Comparison of ENCODE assay signal across 1 cellular context in the genomic region with DNA sequence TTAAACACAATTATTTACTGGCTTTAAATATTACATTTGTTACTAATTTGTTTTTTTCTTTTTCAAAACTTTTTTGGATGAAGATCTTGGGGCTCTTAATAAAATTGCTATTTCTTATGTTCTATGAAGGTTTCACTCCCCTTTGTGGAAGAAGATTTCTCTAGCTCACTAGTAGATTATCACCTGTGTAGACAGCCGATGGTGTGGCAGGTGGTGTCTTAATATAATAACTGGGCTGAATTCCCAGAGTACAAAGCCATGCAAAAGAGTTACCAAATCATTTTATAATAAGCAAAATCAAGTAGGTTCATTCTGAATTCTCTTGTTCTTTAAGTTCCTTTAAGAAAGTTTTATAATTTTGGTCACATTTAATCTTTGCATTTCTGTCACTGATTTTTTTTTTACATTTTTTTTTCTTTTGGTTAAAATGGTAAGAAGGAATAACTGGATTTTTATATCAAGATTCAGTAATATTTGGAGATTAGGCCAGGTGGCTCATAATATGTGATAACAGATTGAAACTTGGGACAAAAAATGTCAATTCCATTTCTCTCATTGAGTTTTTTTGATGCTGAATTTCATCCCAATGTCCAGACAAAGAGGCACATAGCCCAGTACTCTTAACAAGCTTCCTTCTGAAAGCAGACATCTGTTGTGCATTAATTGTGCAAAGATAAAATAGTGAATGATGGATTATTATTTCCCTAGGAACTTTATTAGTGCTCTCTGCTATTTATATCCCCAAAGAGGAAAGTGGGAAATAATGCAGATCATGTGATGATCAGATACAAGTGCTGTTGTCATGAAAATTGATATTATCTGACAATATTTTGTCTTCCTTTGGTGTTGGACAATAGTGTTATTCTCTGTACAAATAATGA.
A peak's percentile ranks its signal among the peaks of the same experiment; 100 is the strongest.
TF ChIP-seq lines count a peak whose summit lies in the region.

No MANE protein-coding gene starts in this region.

TF ChIP-seq in SK-N-SH treated with all-trans-retinoic acid at 6 μM for 48 hours, 23 proteins besides CTCF, POLR2A, EP300 and RAD21 (continued from another document):
- TF ChIP-seq, protein P1, sequence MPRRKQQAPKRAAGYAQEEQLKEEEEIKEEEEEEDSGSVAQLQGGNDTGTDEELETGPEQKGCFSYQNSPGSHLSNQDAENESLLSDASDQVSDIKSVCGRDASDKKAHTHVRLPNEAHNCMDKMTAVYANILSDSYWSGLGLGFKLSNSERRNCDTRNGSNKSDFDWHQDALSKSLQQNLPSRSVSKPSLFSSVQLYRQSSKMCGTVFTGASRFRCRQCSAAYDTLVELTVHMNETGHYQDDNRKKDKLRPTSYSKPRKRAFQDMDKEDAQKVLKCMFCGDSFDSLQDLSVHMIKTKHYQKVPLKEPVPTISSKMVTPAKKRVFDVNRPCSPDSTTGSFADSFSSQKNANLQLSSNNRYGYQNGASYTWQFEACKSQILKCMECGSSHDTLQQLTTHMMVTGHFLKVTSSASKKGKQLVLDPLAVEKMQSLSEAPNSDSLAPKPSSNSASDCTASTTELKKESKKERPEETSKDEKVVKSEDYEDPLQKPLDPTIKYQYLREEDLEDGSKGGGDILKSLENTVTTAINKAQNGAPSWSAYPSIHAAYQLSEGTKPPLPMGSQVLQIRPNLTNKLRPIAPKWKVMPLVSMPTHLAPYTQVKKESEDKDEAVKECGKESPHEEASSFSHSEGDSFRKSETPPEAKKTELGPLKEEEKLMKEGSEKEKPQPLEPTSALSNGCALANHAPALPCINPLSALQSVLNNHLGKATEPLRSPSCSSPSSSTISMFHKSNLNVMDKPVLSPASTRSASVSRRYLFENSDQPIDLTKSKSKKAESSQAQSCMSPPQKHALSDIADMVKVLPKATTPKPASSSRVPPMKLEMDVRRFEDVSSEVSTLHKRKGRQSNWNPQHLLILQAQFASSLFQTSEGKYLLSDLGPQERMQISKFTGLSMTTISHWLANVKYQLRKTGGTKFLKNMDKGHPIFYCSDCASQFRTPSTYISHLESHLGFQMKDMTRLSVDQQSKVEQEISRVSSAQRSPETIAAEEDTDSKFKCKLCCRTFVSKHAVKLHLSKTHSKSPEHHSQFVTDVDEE (CRISPR knock-in tag; IDR thresholded peaks at IDR 0.05): peak; percentile 28; the same call in 1 of the 2 replicates
- TF ChIP-seq RARB (CRISPR knock-in tag; IDR thresholded peaks at IDR 0.05) (no peak), ZC3H10 (CRISPR knock-in tag; IDR thresholded peaks at IDR 0.05) (no peak), CSDC2 (CRISPR knock-in tag; IDR thresholded peaks at IDR 0.05) (no peak), ARNTL (CRISPR knock-in tag; IDR thresholded peaks at IDR 0.05; ENCODE audit: borderline replicate concordance, low read depth) (no peak), BACH2 (CRISPR knock-in tag; IDR thresholded peaks at IDR 0.05; ENCODE audit: borderline replicate concordance) (no peak), ZFP3 (CRISPR knock-in tag; IDR thresholded peaks at IDR 0.05) (no peak), TCF4 (CRISPR knock-in tag; IDR thresholded peaks at IDR 0.05; ENCODE audit: borderline replicate concordance) (peak; percentile 88), ZFP30 (CRISPR knock-in tag; IDR thresholded peaks at IDR 0.05) (no peak), GLIS3 (CRISPR knock-in tag; IDR thresholded peaks at IDR 0.05) (no peak), TOX (CRISPR knock-in tag; IDR thresholded peaks at IDR 0.05; ENCODE audit: borderline replicate concordance) (no peak), ISL1 (CRISPR knock-in tag; IDR thresholded peaks at IDR 0.05) (peak; percentile 62; the same call in 1 of the 2 replicates)
- TF ChIP-seq, protein P2, sequence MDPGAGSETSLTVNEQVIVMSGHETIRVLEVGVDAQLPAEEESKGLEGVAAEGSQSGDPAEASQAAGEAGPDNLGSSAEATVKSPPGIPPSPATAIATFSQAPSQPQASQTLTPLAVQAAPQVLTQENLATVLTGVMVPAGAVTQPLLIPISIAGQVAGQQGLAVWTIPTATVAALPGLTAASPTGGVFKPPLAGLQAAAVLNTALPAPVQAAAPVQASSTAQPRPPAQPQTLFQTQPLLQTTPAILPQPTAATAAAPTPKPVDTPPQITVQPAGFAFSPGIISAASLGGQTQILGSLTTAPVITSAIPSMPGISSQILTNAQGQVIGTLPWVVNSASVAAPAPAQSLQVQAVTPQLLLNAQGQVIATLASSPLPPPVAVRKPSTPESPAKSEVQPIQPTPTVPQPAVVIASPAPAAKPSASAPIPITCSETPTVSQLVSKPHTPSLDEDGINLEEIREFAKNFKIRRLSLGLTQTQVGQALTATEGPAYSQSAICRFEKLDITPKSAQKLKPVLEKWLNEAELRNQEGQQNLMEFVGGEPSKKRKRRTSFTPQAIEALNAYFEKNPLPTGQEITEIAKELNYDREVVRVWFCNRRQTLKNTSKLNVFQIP (CRISPR knock-in tag; IDR thresholded peaks at IDR 0.05; ENCODE audit: borderline replicate concordance, low read depth): no peak
- TF ChIP-seq, protein P3, sequence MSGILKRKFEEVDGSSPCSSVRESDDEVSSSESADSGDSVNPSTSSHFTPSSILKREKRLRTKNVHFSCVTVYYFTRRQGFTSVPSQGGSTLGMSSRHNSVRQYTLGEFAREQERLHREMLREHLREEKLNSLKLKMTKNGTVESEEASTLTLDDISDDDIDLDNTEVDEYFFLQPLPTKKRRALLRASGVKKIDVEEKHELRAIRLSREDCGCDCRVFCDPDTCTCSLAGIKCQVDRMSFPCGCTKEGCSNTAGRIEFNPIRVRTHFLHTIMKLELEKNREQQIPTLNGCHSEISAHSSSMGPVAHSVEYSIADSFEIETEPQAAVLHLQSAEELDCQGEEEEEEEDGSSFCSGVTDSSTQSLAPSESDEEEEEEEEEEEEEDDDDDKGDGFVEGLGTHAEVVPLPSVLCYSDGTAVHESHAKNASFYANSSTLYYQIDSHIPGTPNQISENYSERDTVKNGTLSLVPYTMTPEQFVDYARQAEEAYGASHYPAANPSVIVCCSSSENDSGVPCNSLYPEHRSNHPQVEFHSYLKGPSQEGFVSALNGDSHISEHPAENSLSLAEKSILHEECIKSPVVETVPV (CRISPR knock-in tag; IDR thresholded peaks at IDR 0.05): 0 out of 2 replicates have a peak, but pooled peaks have one; percentile 41
